8 cellular contexts compared by ENCODE assay signal in the genomic region with DNA sequence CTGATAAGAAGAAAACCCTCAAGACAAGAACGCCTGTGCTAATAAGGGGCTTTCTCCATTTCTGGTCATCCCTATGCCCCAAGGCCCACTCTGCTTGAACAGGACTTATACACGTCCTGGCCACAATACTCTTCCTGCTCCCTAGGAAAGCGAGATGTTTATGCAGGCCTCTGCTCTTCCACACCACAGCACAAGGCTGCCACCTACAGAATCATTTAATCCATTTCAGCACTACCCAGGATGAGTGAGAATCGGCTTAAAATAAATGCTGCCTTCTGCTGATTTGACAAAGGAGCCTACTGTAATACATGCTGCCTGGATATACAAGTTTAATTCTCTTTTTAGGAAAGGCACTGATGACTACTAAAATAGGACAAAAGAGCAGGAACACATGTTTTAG. TPM values are rescaled to one million over a fixed set of nuclear protein-coding genes. Genes with fewer than 3 reads are reported as not detected.
DNase-seq lines count a peak whose midpoint lies in the region; ATAC-seq and TF ChIP-seq lines count a peak whose summit lies in the region.

No MANE protein-coding gene starts in this region.

- H3K4me2 ChIP-seq in OCI-LY3 (ENCODE audit: low read length): no peak overlapping the region

- H3K9me3 ChIP-seq in OCI-LY3 (ENCODE audit: insufficient read depth, low read length) (no peaks in the 10 kb centered on the region), stomach (no peaks in the 10 kb centered on the region)

- peak; percentile 62 for ATAC-seq in esophagus mucosa
- ATAC-seq in GM19395 (IDR thresholded peaks at IDR 0.05; ENCODE audit: unreplicated experiment): no peak

- H3K27ac ChIP-seq in OCI-LY3 (ENCODE audit: low read length): no peak overlapping the region
- no peak overlapping the region for H3K27ac ChIP-seq in stomach

- H3K9ac ChIP-seq in OCI-LY3 (ENCODE audit: low read length): no peak overlapping the region

- no peak for TF ChIP-seq POLR2A in stomach (IDR thresholded peaks at IDR 0.05)

- H3K4me3 Mint-ChIP-seq in neural crest cell: no peak overlapping the region

- TF ChIP-seq EP300 in stomach (IDR thresholded peaks at IDR 0.05): no peak

- DNase-seq in AG20443 (ENCODE audit: low spot score): peak; percentile 71
- DNase-seq in HEK293T (ENCODE audit: extremely low spot score): peak; percentile 72
- DNase-seq in neural crest cell (ENCODE audit: low read depth, low spot score): no peak
- no peak for DNase-seq in activated T-cell treated with anti-CD3 and anti-CD28 coated beads, Interleukin-2, amount 50 U/mL, for 48 hours
- no peak for DNase-seq in stomach

- WGBS in stomach, 5 donors: 46 to 55% (median 50%) methylated on average over 4 of the region's 4 CpGs

- H3K9me3 Mint-ChIP-seq in neural crest cell: no peaks in the 10 kb centered on the region

- peaks cover 12% of the 10 kb centered on the region for H3K36me3 Mint-ChIP-seq in neural crest cell (ENCODE audit: low read depth)

- peaks cover 14% of the 10 kb centered on the region for H3K4me1 Mint-ChIP-seq in neural crest cell

- H3K36me3 ChIP-seq in OCI-LY3 (replicated peaks; ENCODE audit: low read depth, low read length): no peaks in the 10 kb centered on the region
- H3K36me3 ChIP-seq in stomach: peaks cover 0 to 41% (median 27%) of the 10 kb centered on the region in 4 donors

- H3K4me3 ChIP-seq in OCI-LY3 (ENCODE audit: low read length) (no peak overlapping the region), stomach (no peak overlapping the region)

- peak; percentile 20; the same call in 1 of the 2 replicates for TF ChIP-seq CTCF in OCI-LY3 (IDR thresholded peaks at IDR 0.05; ENCODE audit: low read depth, low read length)
- TF ChIP-seq CTCF in neural crest cell (conservative IDR thresholded peaks at IDR 0.05): peak; percentile 55
- peak in 1 of 7 experiments; percentile 22 for TF ChIP-seq CTCF in stomach (IDR thresholded peaks at IDR 0.05)

- no peak overlapping the region for H3K27ac Mint-ChIP-seq in neural crest cell (ENCODE audit: unreplicated experiment)

- CTCF ChIA-PET in HEK293T (lab: Yijun Ruan, JAX): no interaction called here

- H3K27me3 ChIP-seq in OCI-LY3 (ENCODE audit: low read depth, low read length) (no peaks in the 10 kb centered on the region), stomach (no peaks in the 10 kb centered on the region)

- POLR2A ChIA-PET in HEK293T (lab: Yijun Ruan, JAX): no interaction called here

- no peaks in the 10 kb centered on the region for H3K27me3 Mint-ChIP-seq in neural crest cell (ENCODE audit: low read depth)

- H3K4me1 ChIP-seq in OCI-LY3 (ENCODE audit: low read length) (no peaks in the 10 kb centered on the region), stomach (peaks cover 0 to 13% (median 3%) of the 10 kb centered on the region in 4 donors)

- H2AFZ ChIP-seq in OCI-LY3 (ENCODE audit: low read depth, low read length): no peak overlapping the region

- H3K79me2 ChIP-seq in OCI-LY3 (ENCODE audit: low read length): no peaks in the 10 kb centered on the region

- intact Hi-C loops in stomach (cut with DNase I; ENCODE audit: low total_unique reads): no loop called here

- no peaks in the 10 kb centered on the region for H4K20me1 ChIP-seq in OCI-LY3 (ENCODE audit: insufficient read depth, low read length)

TF ChIP-seq in HEK293T, 16 proteins besides CTCF, POLR2A, EP300 and RAD21:
- TF ChIP-seq CTBP1 (IDR thresholded peaks at IDR 0.05; ENCODE audit: borderline replicate concordance) (no peak), L3MBTL2 (conservative IDR thresholded peaks at IDR 0.05) (no peak), BHLHE40 (IDR thresholded peaks at IDR 0.05; ENCODE audit: borderline replicate concordance) (no peak), ZNF384 (IDR thresholded peaks at IDR 0.05) (no peak), FOXK2 (IDR thresholded peaks at IDR 0.05) (no peak), FOXM1 (IDR thresholded peaks at IDR 0.05; ENCODE audit: borderline replicate concordance) (no peak), FOXA1 (IDR thresholded peaks at IDR 0.05) (no peak), ELF4 (IDR thresholded peaks at IDR 0.05) (no peak), SP1 (IDR thresholded peaks at IDR 0.05) (no peak), ARNT (IDR thresholded peaks at IDR 0.05) (no peak), SUZ12 (IDR thresholded peaks at IDR 0.05) (no peak), NFRKB (IDR thresholded peaks at IDR 0.05) (no peak), TARDBP (IDR thresholded peaks at IDR 0.05) (no peak), HDGF (IDR thresholded peaks at IDR 0.05; ENCODE audit: borderline replicate concordance) (no peak), LEF1 (IDR thresholded peaks at IDR 0.05; ENCODE audit: borderline replicate concordance) (no peak)
- TF ChIP-seq, protein P1, sequence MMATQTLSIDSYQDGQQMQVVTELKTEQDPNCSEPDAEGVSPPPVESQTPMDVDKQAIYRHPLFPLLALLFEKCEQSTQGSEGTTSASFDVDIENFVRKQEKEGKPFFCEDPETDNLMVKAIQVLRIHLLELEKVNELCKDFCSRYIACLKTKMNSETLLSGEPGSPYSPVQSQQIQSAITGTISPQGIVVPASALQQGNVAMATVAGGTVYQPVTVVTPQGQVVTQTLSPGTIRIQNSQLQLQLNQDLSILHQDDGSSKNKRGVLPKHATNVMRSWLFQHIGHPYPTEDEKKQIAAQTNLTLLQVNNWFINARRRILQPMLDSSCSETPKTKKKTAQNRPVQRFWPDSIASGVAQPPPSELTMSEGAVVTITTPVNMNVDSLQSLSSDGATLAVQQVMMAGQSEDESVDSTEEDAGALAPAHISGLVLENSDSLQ (IDR thresholded peaks at IDR 0.05): no peak

RNA-seq across cellular contexts. Expression of a gene that starts 29.4 kb away (rescaled TPM):
- total RNA-seq in esophagus mucosa: 30.7 TPM
- 8.2 and 9.3 TPM in 2 replicates for total RNA-seq in neural crest cell
- total RNA-seq in stomach: 10 to 100 TPM in 3 of 5 donors, 1 to 10 TPM in 2; 3.2 to 21.1 (median 11.1) TPM
- 1 to 10 TPM in 2 of 3 donors, under 1 TPM in 1; 0.46 to 1.7 (median 1.5) TPM for polyA plus RNA-seq in stomach

Comparison
In these comparisons a context has a peak if more than half of its experiments do, and no peak if none do; other contexts are left out.
1. DNase-seq: peak in AG20443 (single experiment) and HEK293T (single experiment); none in neural crest cell (single experiment), activated T-cell treated with anti-CD3 and anti-CD28 coated beads, Interleukin-2, amount 50 U/mL, for 48 hours (0 of 2) and stomach (single experiment).